ENCODE assay signal across 11 cellular contexts in genomic region chr3:190012314-190012782, GRCh38.
A peak's percentile ranks its signal among the peaks of the same experiment; 100 is the strongest.
DNase-seq lines count a peak whose midpoint lies in the region; ATAC-seq and TF ChIP-seq lines count a peak whose summit lies in the region.
"Had no signal": no experiment of that assay in that cellular context is flagged by ENCODE, and none has a peak within 500 bp of the region (broad histone marks: within the 10 kb centered on the region; RNA-seq: fewer than 3 reads in every experiment).

No MANE protein-coding gene starts in this region.

- no peaks in the 10 kb centered on the region for H3K4me1 ChIP-seq in liver (ENCODE audit: control insufficient read depth in 4 of 4, insufficient read depth in 4 of 4, low read length in 3 of 4)

- TF ChIP-seq CTCF in AG04450 (IDR thresholded peaks at IDR 0.05; ENCODE audit: low read depth, low read length), result no peak
- TF ChIP-seq CTCF in chondrocyte (IDR thresholded peaks at IDR 0.05), result peak; percentile 11
- no peak for TF ChIP-seq CTCF in liver (IDR thresholded peaks at IDR 0.05; ENCODE audit: low read depth, low read length, missing input control)
- no peak for TF ChIP-seq CTCF in progenitor cell of endocrine pancreas (IDR thresholded peaks at IDR 0.05; ENCODE audit: unreplicated experiment)

- no peak for DNase-seq in AG04450 (ENCODE audit: low read depth, low spot score)
- DNase-seq in LHCN-M2 (ENCODE audit: low read depth), result peak; percentile 62
- no peak for DNase-seq in chondrocyte (ENCODE audit: low spot score)
- no peak for DNase-seq in superior temporal gyrus (ENCODE audit: extremely low spot score)
- no peak for DNase-seq in progenitor cell of endocrine pancreas (ENCODE audit: low spot score, unreplicated experiment)
- DNase-seq in activated CD8-positive, alpha-beta memory T cell treated with anti-CD3 and anti-CD28 coated beads, Interleukin-2, amount 50 U/mL, for 48 hours, result no peak
- DNase-seq: NCI-H2227 treated with DMSO at 0.1 percent for 48 hours, ovary had no signal

- H3K9me3 Mint-ChIP-seq in chondrocyte (ENCODE audit: low read depth), result no peaks in the 10 kb centered on the region
- no peaks in the 10 kb centered on the region for H3K9me3 Mint-ChIP-seq in progenitor cell of endocrine pancreas (ENCODE audit: low read depth)

- H3K36me3 ChIP-seq in liver (ENCODE audit: control insufficient read depth in 4 of 4, insufficient read depth in 3 of 4, low read depth in 1 of 4, low read length in 3 of 4), result no peaks in the 10 kb centered on the region
- H3K36me3 ChIP-seq: BLaER1, ovary had no signal

- H3K4me3 ChIP-seq in AG04450 (ENCODE audit: low read depth, low read length), result no peak overlapping the region
- H3K4me3 ChIP-seq in liver (ENCODE audit: low read depth in 1 of 3, low read length in 3 of 3), result no peak overlapping the region
- H3K4me3 ChIP-seq: BLaER1, ovary had no signal

- no peaks in the 10 kb centered on the region for H3K36me3 Mint-ChIP-seq in chondrocyte (ENCODE audit: low read depth)
- no peaks in the 10 kb centered on the region for H3K36me3 Mint-ChIP-seq in progenitor cell of endocrine pancreas (ENCODE audit: insufficient read depth)

- CTCF ChIA-PET in AG04450 (lab: Charles Lee), result interaction anchor here (0.9 to 1.4 kb wide), 6 partner anchors 11 to 310 kb away, joined by 3 to 6 read pairs (median 4); partner anchors contain the start of gene CLDN1

- POLR2A ChIA-PET in AG04450 (lab: Yijun Ruan, JAX), result interaction anchor here (0.6 kb wide), 3 partner anchors 26 to 337 kb away, joined by 3 to 10 read pairs (median 4); no protein-coding TSS in a partner anchor

- H3K27ac Mint-ChIP-seq in chondrocyte (ENCODE audit: unreplicated experiment) (peak overlapping the region; percentile 1), progenitor cell of endocrine pancreas (no peak overlapping the region)

- H3K4me3 Mint-ChIP-seq in chondrocyte (ENCODE audit: unreplicated experiment) (no peak overlapping the region), progenitor cell of endocrine pancreas (ENCODE audit: low read depth) (no peak overlapping the region)

- WGBS in liver, result 40% methylated on average over 4 of the region's 4 CpGs

- no peak for ATAC-seq in GM19035 (IDR thresholded peaks at IDR 0.05; ENCODE audit: unreplicated experiment)

- H3K27me3 Mint-ChIP-seq in chondrocyte (ENCODE audit: low read depth), result no peaks in the 10 kb centered on the region
- H3K27me3 Mint-ChIP-seq in progenitor cell of endocrine pancreas, result peaks cover 86% of the 10 kb centered on the region

- no peak overlapping the region for H3K9ac ChIP-seq in liver (ENCODE audit: low read depth in 1 of 2, low read length in 2 of 2)
- H3K9ac ChIP-seq: BLaER1 had no signal

- no peak for TF ChIP-seq RAD21 in liver (IDR thresholded peaks at IDR 0.05)

- H3K4me1 Mint-ChIP-seq in chondrocyte (ENCODE audit: low read depth), result peaks cover 73% of the 10 kb centered on the region
- H3K4me1 Mint-ChIP-seq in progenitor cell of endocrine pancreas (ENCODE audit: low read depth), result peaks cover 14% of the 10 kb centered on the region

- H3K27me3 ChIP-seq in AG04450 (ENCODE audit: control insufficient read depth, insufficient read depth, low read length) (no peaks in the 10 kb centered on the region), liver (ENCODE audit: control insufficient read depth in 4 of 4, insufficient read depth in 4 of 4, low read length in 3 of 4) (peaks cover 0 to 2% (median 0%) of the 10 kb centered on the region in 4 donors)
- H3K27me3 ChIP-seq: BLaER1, ovary had no signal

- H3K9me3 ChIP-seq in AG04450 (ENCODE audit: control insufficient read depth, insufficient read depth, low read length), result no peaks in the 10 kb centered on the region
- no peaks in the 10 kb centered on the region for H3K9me3 ChIP-seq in liver (ENCODE audit: control insufficient read depth in 4 of 4, low read length in 3 of 4)
- H3K9me3 ChIP-seq: BLaER1, ovary had no signal

- H3K27ac ChIP-seq in AG04450 (ENCODE audit: low read depth, low read length) (peak overlapping the region; percentile 3), liver (ENCODE audit: low read depth in 1 of 2, low read length in 2 of 2) (no peak overlapping the region)
- H3K27ac ChIP-seq: BLaER1, ovary had no signal

TF ChIP-seq in liver, 16 proteins besides CTCF, POLR2A, EP300 and RAD21:
- TF ChIP-seq FOXA1 (IDR thresholded peaks at IDR 0.05) (no peak), HNF4G (IDR thresholded peaks at IDR 0.05) (no peak), FOXA2 (IDR thresholded peaks at IDR 0.05) (no peak), REST (IDR thresholded peaks at IDR 0.05) (no peak), ATF3 (IDR thresholded peaks at IDR 0.05) (no peak), GABPA (IDR thresholded peaks at IDR 0.05 in 1 of 2, conservative IDR thresholded peaks at IDR 0.05 in 1 of 2) (no peak), RXRA (IDR thresholded peaks at IDR 0.05) (no peak), NR2F2 (IDR thresholded peaks at IDR 0.05) (no peak), JUND (IDR thresholded peaks at IDR 0.05) (peak; percentile 60 to 64), MAX (IDR thresholded peaks at IDR 0.05) (no peak), TAF1 (conservative IDR thresholded peaks at IDR 0.05) (no peak), YY1 (IDR thresholded peaks at IDR 0.05) (no peak), HNF4A (conservative IDR thresholded peaks at IDR 0.05) (peak; percentile 28 to 48)
